Comparison of ENCODE assay signal across 7 cellular contexts in genomic region chr5:64096771-64097170, GRCh38.
"Had no signal": no experiment of that assay in that cellular context is flagged by ENCODE, and none has a peak within 500 bp of the region (broad histone marks: within the 10 kb centered on the region; RNA-seq: fewer than 3 reads in every experiment).

No MANE protein-coding gene starts in this region.

- DNase-seq: H9, HCEC 1CT, IMR-90 had no signal

- H3K4me3 ChIP-seq: GM23338 had no signal

- FAIRE-seq: H1, H54, HTR-8/SVneo had no signal
